In the genomic region with DNA sequence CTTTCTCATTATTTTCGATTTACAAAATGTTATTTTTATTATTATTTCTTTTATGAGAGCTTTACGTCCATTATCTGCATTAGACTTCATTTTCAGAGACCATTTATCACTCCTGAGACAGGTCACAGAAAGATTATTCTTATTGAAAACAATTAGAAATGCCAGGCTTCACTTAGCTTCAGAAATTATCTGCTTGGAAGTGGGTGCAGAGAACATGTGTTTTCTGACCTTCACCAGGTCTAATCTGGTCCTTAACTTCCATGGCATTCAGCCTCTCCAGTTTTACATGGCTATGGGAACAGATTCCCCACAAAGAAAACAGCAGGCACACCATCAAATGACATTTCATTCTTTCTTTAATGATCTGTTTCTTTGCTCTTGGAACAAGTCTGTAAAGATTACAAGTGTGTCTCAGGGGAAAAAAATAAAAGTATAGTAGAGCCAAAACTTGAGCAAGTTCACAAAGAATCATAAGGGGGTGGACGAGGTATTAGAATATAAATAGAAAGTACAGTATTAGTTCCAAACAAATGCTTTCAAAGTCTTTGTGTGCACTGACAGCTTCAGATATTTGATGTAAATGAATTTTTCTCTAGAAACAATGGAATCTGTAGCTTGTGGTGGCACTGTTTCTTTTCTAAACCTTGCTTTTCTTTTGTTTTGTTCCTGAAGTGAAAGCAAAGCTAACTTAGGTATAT, we compare ENCODE assay signal across 1 cellular context.
TF ChIP-seq lines count a peak whose summit lies in the region.

No MANE protein-coding gene starts in this region.

TF ChIP-seq in GM23338, 12 proteins besides CTCF, POLR2A, EP300 and RAD21 (continued from another document):
- TF ChIP-seq, protein P1, sequence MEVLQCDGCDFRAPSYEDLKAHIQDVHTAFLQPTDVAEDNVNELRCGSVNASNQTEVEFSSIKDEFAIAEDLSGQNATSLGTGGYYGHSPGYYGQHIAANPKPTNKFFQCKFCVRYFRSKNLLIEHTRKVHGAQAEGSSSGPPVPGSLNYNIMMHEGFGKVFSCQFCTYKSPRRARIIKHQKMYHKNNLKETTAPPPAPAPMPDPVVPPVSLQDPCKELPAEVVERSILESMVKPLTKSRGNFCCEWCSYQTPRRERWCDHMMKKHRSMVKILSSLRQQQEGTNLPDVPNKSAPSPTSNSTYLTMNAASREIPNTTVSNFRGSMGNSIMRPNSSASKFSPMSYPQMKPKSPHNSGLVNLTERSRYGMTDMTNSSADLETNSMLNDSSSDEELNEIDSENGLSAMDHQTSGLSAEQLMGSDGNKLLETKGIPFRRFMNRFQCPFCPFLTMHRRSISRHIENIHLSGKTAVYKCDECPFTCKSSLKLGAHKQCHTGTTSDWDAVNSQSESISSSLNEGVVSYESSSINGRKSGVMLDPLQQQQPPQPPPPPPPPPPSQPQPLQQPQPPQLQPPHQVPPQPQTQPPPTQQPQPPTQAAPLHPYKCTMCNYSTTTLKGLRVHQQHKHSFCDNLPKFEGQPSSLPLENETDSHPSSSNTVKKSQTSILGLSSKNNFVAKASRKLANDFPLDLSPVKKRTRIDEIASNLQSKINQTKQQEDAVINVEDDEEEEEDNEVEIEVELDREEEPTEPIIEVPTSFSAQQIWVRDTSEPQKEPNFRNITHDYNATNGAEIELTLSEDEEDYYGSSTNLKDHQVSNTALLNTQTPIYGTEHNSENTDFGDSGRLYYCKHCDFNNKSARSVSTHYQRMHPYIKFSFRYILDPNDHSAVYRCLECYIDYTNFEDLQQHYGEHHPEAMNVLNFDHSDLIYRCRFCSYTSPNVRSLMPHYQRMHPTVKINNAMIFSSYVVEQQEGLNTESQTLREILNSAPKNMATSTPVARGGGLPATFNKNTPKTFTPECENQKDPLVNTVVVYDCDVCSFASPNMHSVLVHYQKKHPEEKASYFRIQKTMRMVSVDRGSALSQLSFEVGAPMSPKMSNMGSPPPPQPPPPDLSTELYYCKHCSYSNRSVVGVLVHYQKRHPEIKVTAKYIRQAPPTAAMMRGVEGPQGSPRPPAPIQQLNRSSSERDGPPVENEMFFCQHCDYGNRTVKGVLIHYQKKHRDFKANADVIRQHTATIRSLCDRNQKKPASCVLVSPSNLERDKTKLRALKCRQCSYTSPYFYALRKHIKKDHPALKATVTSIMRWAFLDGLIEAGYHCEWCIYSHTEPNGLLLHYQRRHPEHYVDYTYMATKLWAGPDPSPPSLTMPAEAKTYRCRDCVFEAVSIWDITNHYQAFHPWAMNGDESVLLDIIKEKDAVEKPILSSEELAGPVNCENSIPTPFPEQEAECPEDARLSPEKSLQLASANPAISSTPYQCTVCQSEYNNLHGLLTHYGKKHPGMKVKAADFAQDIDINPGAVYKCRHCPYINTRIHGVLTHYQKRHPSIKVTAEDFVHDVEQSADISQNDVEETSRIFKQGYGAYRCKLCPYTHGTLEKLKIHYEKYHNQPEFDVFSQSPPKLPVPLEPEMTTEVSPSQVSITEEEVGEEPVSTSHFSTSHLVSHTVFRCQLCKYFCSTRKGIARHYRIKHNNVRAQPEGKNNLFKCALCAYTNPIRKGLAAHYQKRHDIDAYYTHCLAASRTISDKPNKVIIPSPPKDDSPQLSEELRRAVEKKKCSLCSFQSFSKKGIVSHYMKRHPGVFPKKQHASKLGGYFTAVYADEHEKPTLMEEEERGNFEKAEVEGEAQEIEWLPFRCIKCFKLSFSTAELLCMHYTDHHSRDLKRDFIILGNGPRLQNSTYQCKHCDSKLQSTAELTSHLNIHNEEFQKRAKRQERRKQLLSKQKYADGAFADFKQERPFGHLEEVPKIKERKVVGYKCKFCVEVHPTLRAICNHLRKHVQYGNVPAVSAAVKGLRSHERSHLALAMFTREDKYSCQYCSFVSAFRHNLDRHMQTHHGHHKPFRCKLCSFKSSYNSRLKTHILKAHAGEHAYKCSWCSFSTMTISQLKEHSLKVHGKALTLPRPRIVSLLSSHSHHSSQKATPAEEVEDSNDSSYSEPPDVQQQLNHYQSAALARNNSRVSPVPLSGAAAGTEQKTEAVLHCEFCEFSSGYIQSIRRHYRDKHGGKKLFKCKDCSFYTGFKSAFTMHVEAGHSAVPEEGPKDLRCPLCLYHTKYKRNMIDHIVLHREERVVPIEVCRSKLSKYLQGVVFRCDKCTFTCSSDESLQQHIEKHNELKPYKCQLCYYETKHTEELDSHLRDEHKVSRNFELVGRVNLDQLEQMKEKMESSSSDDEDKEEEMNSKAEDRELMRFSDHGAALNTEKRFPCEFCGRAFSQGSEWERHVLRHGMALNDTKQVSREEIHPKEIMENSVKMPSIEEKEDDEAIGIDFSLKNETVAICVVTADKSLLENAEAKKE (CRISPR knock-in tag; IDR thresholded peaks at IDR 0.05), result no peak
- TF ChIP-seq STAT1 (IDR thresholded peaks at IDR 0.05; ENCODE audit: unreplicated experiment) (no peak), NANOG (IDR thresholded peaks at IDR 0.05; ENCODE audit: borderline replicate concordance) (no peak), EZH2 (IDR thresholded peaks at IDR 0.05; ENCODE audit: low read depth, unreplicated experiment) (no peak), CREB1 (CRISPR knock-in tag; IDR thresholded peaks at IDR 0.05; ENCODE audit: low read depth) (no peak), JUNB (IDR thresholded peaks at IDR 0.05; ENCODE audit: unreplicated experiment) (no peak), ETS1 (IDR thresholded peaks at IDR 0.05) (no peak)
